In the genomic region with DNA sequence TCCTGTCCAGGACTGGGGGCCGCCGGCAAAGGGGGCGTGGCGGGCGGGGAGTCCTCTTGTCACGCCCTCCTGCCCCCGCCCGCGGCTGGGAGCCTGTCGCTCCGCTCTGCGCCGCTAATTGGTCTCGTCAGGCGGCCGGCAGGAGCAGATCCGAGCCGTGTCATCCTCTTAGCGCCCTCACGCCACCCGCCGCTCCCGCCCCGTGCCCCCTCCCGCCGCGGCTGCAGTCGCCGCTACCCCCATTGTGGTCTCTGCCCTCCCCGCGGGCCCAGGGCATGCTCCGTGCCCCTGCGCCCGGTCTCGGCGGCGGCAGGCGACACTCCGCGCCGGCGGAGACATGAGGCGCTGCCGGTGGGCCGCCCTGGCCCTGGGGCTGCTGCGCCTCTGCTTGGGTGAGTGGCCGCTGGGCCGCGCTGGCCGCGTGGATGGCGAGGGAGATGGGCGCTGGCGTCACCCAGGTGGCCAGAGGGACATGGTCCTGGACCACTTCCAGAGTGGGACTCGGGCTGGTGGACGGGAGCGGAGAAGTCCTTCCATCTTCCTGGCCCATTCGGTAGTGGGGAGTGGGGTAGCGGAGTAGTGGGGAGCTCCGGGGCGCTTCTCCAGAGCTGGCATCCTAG, we compare ENCODE assay signal across 9 cellular contexts. TPM values are rescaled to one million over a fixed set of nuclear protein-coding genes. Genes with fewer than 3 reads are reported as not detected.
DNase-seq lines count a peak whose midpoint lies in the region; ATAC-seq and TF ChIP-seq lines count a peak whose summit lies in the region.
"Had no signal": no experiment of that assay in that cellular context is flagged by ENCODE, and none has a peak within 500 bp of the region (broad histone marks: within the 10 kb centered on the region; RNA-seq: fewer than 3 reads in every experiment).

A gene (plus strand): TSS at position 114 of the 620 bp plus-strand sequence. CDS start 224 bp downstream, at position 338.

- TF ChIP-seq EP300 in upper lobe of left lung (IDR thresholded peaks at IDR 0.05): no peak

- H3K9me3 ChIP-seq in esophagus (ENCODE audit: control insufficient read depth in 2 of 2, insufficient read depth in 1 of 2, low read depth in 1 of 2, low read length in 1 of 2): no peaks in the 10 kb centered on the region
- no peaks in the 10 kb centered on the region for H3K9me3 ChIP-seq in neural progenitor cell (ENCODE audit: low read depth)
- H3K9me3 ChIP-seq in upper lobe of left lung: no peaks in the 10 kb centered on the region
- no peaks in the 10 kb centered on the region for H3K9me3 ChIP-seq in PC-9 (ENCODE audit: insufficient read depth, low read depth)

- no peaks in the 10 kb centered on the region for H3K36me3 ChIP-seq in esophagus (ENCODE audit: control insufficient read depth in 2 of 2, insufficient read depth in 2 of 2, low read length in 1 of 2)
- H3K36me3 ChIP-seq in neural progenitor cell: no peaks in the 10 kb centered on the region
- H3K36me3 ChIP-seq in upper lobe of left lung: no peaks in the 10 kb centered on the region
- H3K36me3 ChIP-seq in PC-9 (ENCODE audit: low read depth): no peaks in the 10 kb centered on the region

- H3K36me3 Mint-ChIP-seq in neural progenitor cell: no peaks in the 10 kb centered on the region

- H3K9me3 Mint-ChIP-seq in neural progenitor cell: peaks cover 2% of the 10 kb centered on the region

- no TSS peak for BruUV-seq in PC-9 (replicated peaks; lab: Mats Ljungman, UMichigan)

- H3K4me2 ChIP-seq in neural progenitor cell: peak within 1 kb of the TSS; percentile 100
- H3K4me2 ChIP-seq in PC-9: no peak within 1 kb of the TSS

- no peak within 1 kb of the TSS for H3K9ac ChIP-seq in neural progenitor cell

- 0 to 1% methylated on average over 41 to 61 of the region's 61 CpGs for WGBS in esophagus, 2 donors
- WGBS in upper lobe of left lung, 2 donors: no CpG with 5 or more reads among the region's 61 CpGs

- POLR2A ChIA-PET in PC-9 (lab: Charles Lee; ENCODE audit: unreplicated experiment): no interaction called here

- TF ChIP-seq POLR2A in upper lobe of left lung (IDR thresholded peaks at IDR 0.05): no peak

- no peaks in the 10 kb centered on the region for H3K79me2 ChIP-seq in neural progenitor cell (ENCODE audit: low read depth)
- H3K79me2 ChIP-seq in PC-9 (ENCODE audit: low read depth): no peaks in the 10 kb centered on the region

- DNase-seq in DMS53 (lab: John Stamatoyannopoulos, UW) (peak; percentile 81), GM20000 (ENCODE audit: low spot score) (peak; percentile 78), HUDEP-2 (lab: John Stamatoyannopoulos, UW; ENCODE audit: unreplicated experiment in 76 of 76) (peak in 55 of 76 experiments; percentile 2 to 83 (median 44)), neural progenitor cell (ENCODE audit: low spot score) (peak; percentile 90), upper lobe of left lung (peak; percentile 41 to 89), PC-9 (no peak)
- DNase-seq in activated CD4-positive, alpha-beta T cell treated with anti-CD3 and anti-CD28 coated beads, Interleukin-2, amount 50 U/mL, for 48 hours: peak; percentile 29 to 37

- peaks cover 16 to 23% of the 10 kb centered on the region in 2 donors for H3K4me1 ChIP-seq in esophagus (ENCODE audit: control insufficient read depth in 2 of 2, insufficient read depth in 2 of 2, low read length in 1 of 2)
- H3K4me1 ChIP-seq in neural progenitor cell: no peaks in the 10 kb centered on the region
- peaks cover 5 to 15% (median 12%) of the 10 kb centered on the region in 4 donors for H3K4me1 ChIP-seq in upper lobe of left lung
- no peaks in the 10 kb centered on the region for H3K4me1 ChIP-seq in PC-9 (replicated peaks; ENCODE audit: insufficient read depth)

- H3F3A ChIP-seq in neural progenitor cell (ENCODE audit: low read depth) (no peaks in the 10 kb centered on the region), PC-9 (ENCODE audit: insufficient read depth, low read depth) (no peaks in the 10 kb centered on the region)

- peak within 1 kb of the TSS; percentile 85 for H2AFZ ChIP-seq in neural progenitor cell (replicated peaks)
- no peak within 1 kb of the TSS for H2AFZ ChIP-seq in PC-9

- H3K27ac ChIP-seq in esophagus (ENCODE audit: low read depth in 2 of 2, low read length in 1 of 2) (no peak within 1 kb of the TSS), neural progenitor cell (no peak within 1 kb of the TSS), upper lobe of left lung (no peak within 1 kb of the TSS), PC-9 (no peak within 1 kb of the TSS)

- H3K4me1 Mint-ChIP-seq in neural progenitor cell: peaks cover 10% of the 10 kb centered on the region

- H3K27me3 ChIP-seq in esophagus (ENCODE audit: control insufficient read depth in 1 of 2, insufficient read depth in 2 of 2, low read length in 2 of 2): no peaks in the 10 kb centered on the region
- H3K27me3 ChIP-seq in neural progenitor cell: peaks cover 47% of the 10 kb centered on the region
- H3K27me3 ChIP-seq in upper lobe of left lung: peaks cover 0 to 23% (median 9%) of the 10 kb centered on the region in 4 donors
- H3K27me3 ChIP-seq in PC-9 (ENCODE audit: insufficient read depth, low read depth): peaks cover 92% of the 10 kb centered on the region

- H3K27me3 Mint-ChIP-seq in neural progenitor cell (ENCODE audit: insufficient read depth, low read depth): peaks cover 40% of the 10 kb centered on the region

- peak within 1 kb of the TSS; percentile 81 for H3K4me3 Mint-ChIP-seq in neural progenitor cell

- TF ChIP-seq CTCF in GM20000 (IDR thresholded peaks at IDR 0.05; ENCODE audit: extremely low read depth, missing control alignments) (no peak), neural progenitor cell (IDR thresholded peaks at IDR 0.05) (peak; percentile 15), upper lobe of left lung (IDR thresholded peaks at IDR 0.05) (no peak), PC-9 (conservative IDR thresholded peaks at IDR 0.05) (no peak)

- no peak within 1 kb of the TSS for H3K27ac Mint-ChIP-seq in neural progenitor cell

- intact Hi-C loops in PC-9 (cut with micrococcal nuclease; ENCODE audit: unreplicated experiment): no loop called here

- peak in 1 of 2 donors; percentile 39 for ATAC-seq in upper lobe of left lung (ENCODE audit: low FRiP score in 2 of 2)

- CTCF ChIA-PET in PC-9 (lab: Charles Lee): no interaction called here

- H4K20me1 ChIP-seq in neural progenitor cell (ENCODE audit: low read depth) (no peaks in the 10 kb centered on the region), PC-9 (ENCODE audit: insufficient read depth) (0 out of 2 replicates have a peak, but pooled peaks cover 9% of the 10 kb centered on the region)

- no peaks in the 10 kb centered on the region for H3K9me2 ChIP-seq in PC-9 (ENCODE audit: insufficient read depth)

- H3K4me3 ChIP-seq in esophagus (ENCODE audit: low read depth in 1 of 2, low read length in 2 of 2) (peak within 1 kb of the TSS; percentile 54 to 56), neural progenitor cell (peak within 1 kb of the TSS; percentile 71), upper lobe of left lung (peak within 1 kb of the TSS in 3 of 4 donors; percentile 35 to 53 (median 43)), PC-9 (no peak within 1 kb of the TSS)

RNA-seq across cellular contexts. Expression of the gene that starts here (rescaled TPM):
- 10 to 100 TPM in 1 of 2 donors, 1 to 10 TPM in 1; 5.0 to 16.1 TPM for polyA plus RNA-seq in esophagus
- total RNA-seq in neural progenitor cell (ENCODE audit: low replicate concordance) (1.4 and 2.7 TPM in 2 replicates), upper lobe of left lung (under 1 TPM in 4 of 6 donors, not detected in 2; 0.30 to 0.46 (median 0.33) TPM), PC-9 (2021) (not detected in 2 replicates)
- total RNA-seq: M059J had no signal

Comparison
In these comparisons a context has a peak if more than half of its experiments do, and no peak if none do; other contexts are left out.
1. Peak in DNase-seq and H3K4me3 ChIP-seq in upper lobe of left lung; RNA of the gene not detected or under 1 TPM.
2. DNase-seq: peak in DMS53 (single experiment), GM20000 (single experiment), HUDEP-2 (55 of 76), activated CD4-positive, alpha-beta T cell treated with anti-CD3 and anti-CD28 coated beads, Interleukin-2, amount 50 U/mL, for 48 hours (2 of 2) and neural progenitor cell (single experiment); none in PC-9 (0 of 2).